ENCODE assay signal across 30 cellular contexts in genomic region chrX:50456712-50457484, GRCh38. TPM values are rescaled to one million over a fixed set of nuclear protein-coding genes. Genes with fewer than 3 reads are reported as not detected.
DNase-seq lines count a peak whose midpoint lies in the region; ATAC-seq, FAIRE-seq and TF ChIP-seq lines count a peak whose summit lies in the region.
"Had no signal": no experiment of that assay in that cellular context is flagged by ENCODE, and none has a peak within 500 bp of the region (broad histone marks: within the 10 kb centered on the region; RNA-seq: fewer than 3 reads in every experiment).

No MANE protein-coding gene starts in this region.

- H3K9ac ChIP-seq in H1 (replicated peaks in 1 of 4; ENCODE audit: extremely low read depth in 1 of 4, low read depth in 3 of 4, low read length in 3 of 4): no peak overlapping the region

- no peaks in the 10 kb centered on the region for H3K23me2 ChIP-seq in H1 (ENCODE audit: low read depth, low read length)

- no peak overlapping the region for H3K4me3 Mint-ChIP-seq in T-helper 2 cell treated with Interferon-gamma antibody and Interleukin-4, amounts not matched to agents 5 μg/mL and 100 μg/mL, for 36 hours
- H3K4me3 Mint-ChIP-seq: activated CD4-positive, alpha-beta memory T cell treated with anti-CD3 and anti-CD28 coated beads for 36 hours; CD4-positive, alpha-beta memory T cell; stimulated activated naive B cell treated with anti-CD40 and anti-IgM and Interleukin-4, amounts not matched to agents 10 μg/mL and 1 μg/mL and 100 μg/mL, for 72 hours had no signal

- H3K36me3 ChIP-seq in BE2C: no peaks in the 10 kb centered on the region
- no peaks in the 10 kb centered on the region for H3K36me3 ChIP-seq in H1 (ENCODE audit: control insufficient read depth in 2 of 4, insufficient read depth in 4 of 4, low read length in 3 of 4)
- H3K36me3 ChIP-seq: brain microvascular endothelial cell, left lung, MG63, thoracic aorta, WERI-Rb-1 had no signal

- no peak overlapping the region for H3K4ac ChIP-seq in H1 (replicated peaks; ENCODE audit: insufficient read length, low read depth, low read length)

- TF ChIP-seq RAD21 in H1 (IDR thresholded peaks at IDR 0.05 in 1 of 2, conservative IDR thresholded peaks at IDR 0.05 in 1 of 2; ENCODE audit: low read depth in 2 of 2, low read length in 2 of 2): no peak; a peak in 1 of 4 replicates

- no peak overlapping the region for H3K23ac ChIP-seq in H1 (ENCODE audit: insufficient read length)

- H3K4me1 ChIP-seq in BE2C (no peaks in the 10 kb centered on the region), H1 (replicated peaks in 1 of 4; ENCODE audit: control insufficient read depth in 3 of 4, insufficient read depth in 4 of 4, low read length in 3 of 4) (peaks cover 0 to 15% (median 2%) of the 10 kb centered on the region in 4 experiments; a peak in 2 of 7 replicates)
- H3K4me1 ChIP-seq: left lung had no signal

- CTCF ChIA-PET in H1 (lab: Charles Lee; ENCODE audit: partially characterized antibody): interaction anchor here (1.1 to 2.7 kb wide), 2 partner anchors 8 to 19 kb away, joined by 6 to 16 read pairs; no protein-coding TSS in a partner anchor

- no peaks in the 10 kb centered on the region for H3K9me3 Mint-ChIP-seq in T-helper 2 cell treated with Interferon-gamma antibody and Interleukin-4, amounts not matched to agents 5 μg/mL and 100 μg/mL, for 36 hours
- H3K9me3 Mint-ChIP-seq: activated CD4-positive, alpha-beta memory T cell treated with anti-CD3 and anti-CD28 coated beads for 36 hours; CD4-positive, alpha-beta memory T cell; stimulated activated naive B cell treated with anti-CD40 and anti-IgM and Interleukin-4, amounts not matched to agents 10 μg/mL and 1 μg/mL and 100 μg/mL, for 72 hours had no signal

- H2BK12ac ChIP-seq in H1 (ENCODE audit: low read depth, low read length): no peak overlapping the region

- POLR2A ChIA-PET in H1 (lab: Charles Lee; ENCODE audit: partially characterized antibody): interaction anchor here (1.3 kb wide), 1 partner anchor 1877 kb away, joined by 3 read pairs; no protein-coding TSS in a partner anchor

- TF ChIP-seq CTCF in BE2C (IDR thresholded peaks at IDR 0.05; ENCODE audit: low read depth, low read length) (peak; percentile 35), H1 (IDR thresholded peaks at IDR 0.05; ENCODE audit: control extremely low read depth in 1 of 3, insufficient read depth in 1 of 3, low read depth in 1 of 3, low read length in 3 of 3) (peak in 1 of 3 experiments; percentile 15; a peak in 2 of 4 replicates)

- no peak overlapping the region for H2BK120ac ChIP-seq in H1 (replicated peaks; ENCODE audit: low read depth, low read length)

- H3K27ac ChIP-seq in H1 (ENCODE audit: low read depth, low read length): no peak overlapping the region
- H3K27ac ChIP-seq: brain microvascular endothelial cell, hepatocyte, left lung, thoracic aorta, WERI-Rb-1 had no signal

- H3K9me3 ChIP-seq in BE2C: no peaks in the 10 kb centered on the region
- H3K9me3 ChIP-seq in H1 (ENCODE audit: insufficient read depth in 2 of 2, low read depth in 1 of 2, low read length in 1 of 2): no peaks in the 10 kb centered on the region
- H3K9me3 ChIP-seq: left lung, MG63, thoracic aorta had no signal

- no peak overlapping the region for H2AFZ ChIP-seq in H1 (ENCODE audit: low read length)
- H2AFZ ChIP-seq: hepatocyte had no signal

- no peak overlapping the region for H3K4me3 ChIP-seq in BE2C (ENCODE audit: low read depth, low read length)
- no peak overlapping the region for H3K4me3 ChIP-seq in H1 (ENCODE audit: extremely low read depth in 1 of 4, insufficient read depth in 2 of 4, low read depth in 3 of 4, low read length in 4 of 4)
- H3K4me3 ChIP-seq: hepatocyte, left lung, MG63, thoracic aorta had no signal

- no peak for TF ChIP-seq EP300 in H1 (IDR thresholded peaks at IDR 0.05; ENCODE audit: borderline replicate concordance in 1 of 2, low read depth in 2 of 2, low read length in 2 of 2)

- no peak overlapping the region for H2AK5ac ChIP-seq in H1 (ENCODE audit: low read depth, low read length)

- no peaks in the 10 kb centered on the region for H3K79me1 ChIP-seq in H1 (ENCODE audit: low read depth, low read length)

- no peaks in the 10 kb centered on the region for H3K4me1 Mint-ChIP-seq in T-helper 2 cell treated with Interferon-gamma antibody and Interleukin-4, amounts not matched to agents 5 μg/mL and 100 μg/mL, for 36 hours (ENCODE audit: low read depth)
- H3K4me1 Mint-ChIP-seq: CD4-positive, alpha-beta memory T cell; stimulated activated naive B cell treated with anti-CD40 and anti-IgM and Interleukin-4, amounts not matched to agents 10 μg/mL and 1 μg/mL and 100 μg/mL, for 72 hours had no signal

- H3K27ac Mint-ChIP-seq in T-helper 2 cell treated with Interferon-gamma antibody and Interleukin-4, amounts not matched to agents 5 μg/mL and 100 μg/mL, for 36 hours: no peak overlapping the region
- H3K27ac Mint-ChIP-seq: activated CD4-positive, alpha-beta memory T cell treated with anti-CD3 and anti-CD28 coated beads for 36 hours; CD4-positive, alpha-beta memory T cell; stimulated activated naive B cell treated with anti-CD40 and anti-IgM and Interleukin-4, amounts not matched to agents 10 μg/mL and 1 μg/mL and 100 μg/mL, for 72 hours had no signal

- no peaks in the 10 kb centered on the region for H3K27me3 ChIP-seq in BE2C
- H3K27me3 ChIP-seq in H1 (replicated peaks in 1 of 4; ENCODE audit: control insufficient read depth in 3 of 4, extremely low read depth in 1 of 4, insufficient read depth in 3 of 4, low read length in 3 of 4): no peaks in the 10 kb centered on the region
- H3K27me3 ChIP-seq: brain microvascular endothelial cell, hepatocyte, MG63 had no signal

- no peak overlapping the region for H3K14ac ChIP-seq in H1 (ENCODE audit: insufficient read length)

- H2BK15ac ChIP-seq in H1 (ENCODE audit: low read length): no peak overlapping the region

- peak; percentile 71 for FAIRE-seq in H1 (lab: Jason Lieb, UNC)
- FAIRE-seq: frontal cortex, GM12892, RCC 7860 had no signal

- H4K20me1 ChIP-seq in H1 (replicated peaks in 1 of 2; ENCODE audit: control insufficient read depth in 1 of 2, insufficient read depth in 2 of 2, low read length in 2 of 2): no peaks in the 10 kb centered on the region

- no peak overlapping the region for H2BK5ac ChIP-seq in H1 (ENCODE audit: low read depth, low read length)

- no peak for TF ChIP-seq POLR2A in H1 (IDR thresholded peaks at IDR 0.05; ENCODE audit: control extremely low read depth in 1 of 2, low read depth in 2 of 2, low read length in 2 of 2)

- H3K36me3 Mint-ChIP-seq in T-helper 2 cell treated with Interferon-gamma antibody and Interleukin-4, amounts not matched to agents 5 μg/mL and 100 μg/mL, for 36 hours (ENCODE audit: low read depth): no peaks in the 10 kb centered on the region
- H3K36me3 Mint-ChIP-seq: activated CD4-positive, alpha-beta memory T cell treated with anti-CD3 and anti-CD28 coated beads for 36 hours; CD4-positive, alpha-beta memory T cell; stimulated activated naive B cell treated with anti-CD40 and anti-IgM and Interleukin-4, amounts not matched to agents 10 μg/mL and 1 μg/mL and 100 μg/mL, for 72 hours had no signal

- ATAC-seq in GM19455 (IDR thresholded peaks at IDR 0.05; ENCODE audit: unreplicated experiment): no peak
- ATAC-seq: esophagus mucosa; left lung; stimulated activated naive B cell treated with anti-CD40 and anti-IgM and Interleukin-4, amounts not matched to agents 10 μg/mL and 1 μg/mL and 100 μg/mL, for 72 hours had no signal

- H3K4me2 ChIP-seq in H1 (ENCODE audit: insufficient read depth in 1 of 2, low read depth in 2 of 2, low read length in 2 of 2): no peak overlapping the region
- H3K4me2 ChIP-seq: hepatocyte had no signal

- H3K18ac ChIP-seq in H1 (ENCODE audit: extremely low read depth, low read length): peak overlapping the region; percentile 60

- WGBS in H1 (ENCODE audit: extremely low coverage in 1 of 2, insufficient coverage in 1 of 2, insufficient read length in 1 of 2, insufficient replicate concordance in 2 of 2, low coverage in 1 of 2, low lambda C conversion rate in 2 of 2, missing lambda C conversion rate in 1 of 2), 2 experiments: 81% methylated on average over 6 of the region's 6 CpGs; no CpG with 5 or more reads in 1 of the 2 experiments

- H4K5ac ChIP-seq in H1 (ENCODE audit: insufficient read length, low read depth, low read length): no peak overlapping the region

- H3K79me2 ChIP-seq in H1 (ENCODE audit: control insufficient read depth in 1 of 2, insufficient read depth in 2 of 2, low read length in 2 of 2): no peaks in the 10 kb centered on the region
- H3K79me2 ChIP-seq: hepatocyte had no signal

- H4K8ac ChIP-seq in H1 (ENCODE audit: extremely low read depth, insufficient read depth, low read length): no peak overlapping the region

- H4K91ac ChIP-seq in H1 (replicated peaks; ENCODE audit: insufficient read length, low read length): no peak overlapping the region

- H3K56ac ChIP-seq in H1 (replicated peaks; ENCODE audit: insufficient read length, low read depth, low read length): no peak overlapping the region

- DNase-seq in BE2C: no peak
- peak; percentile 4 for DNase-seq in H4 (ENCODE audit: low spot score)
- DNase-seq in NOMO-1 (lab: John Stamatoyannopoulos, UW; ENCODE audit: unreplicated experiment in 2 of 2): peak; percentile 69 to 93
- DNase-seq in H1 (ENCODE audit: low read depth in 1 of 2, low spot score in 2 of 2): no peak
- DNase-seq in DMS53 treated with DMSO at 0.1 percent for 48 hours (lab: John Stamatoyannopoulos, UW; ENCODE audit: unreplicated experiment): no peak
- no peak for DNase-seq in EL
- DNase-seq in T-helper 2 cell treated with Interferon-gamma antibody and Interleukin-4, amounts not matched to agents 5 μg/mL and 100 μg/mL, for 36 hours (ENCODE audit: low spot score): no peak
- DNase-seq: activated CD4-positive, alpha-beta memory T cell treated with anti-CD3 and anti-CD28 coated beads for 36 hours; activated effector memory CD4-positive, alpha-beta T cell treated with anti-CD3 and anti-CD28 coated beads, Interleukin-2, amount 50 U/mL, for 16 hours; brain microvascular endothelial cell; CD4-positive, alpha-beta memory T cell; effector CD8-positive, alpha-beta T cell; GDM1; left lung; MG63; NCI-H187; NCI-H774; stimulated activated CD4-positive, alpha-beta T cell treated with anti-CD3 and anti-CD28 coated beads, Interleukin-1b, Interleukin-23, amount 100 ng/mL, for 48 hours; stimulated activated naive B cell treated with anti-CD40 and anti-IgM and Interleukin-4, amounts not matched to agents 10 μg/mL and 1 μg/mL and 100 μg/mL, for 72 hours; T-helper 2 cell; WERI-Rb-1 had no signal

- peaks cover 10% of the 10 kb centered on the region for H3K27me3 Mint-ChIP-seq in T-helper 2 cell treated with Interferon-gamma antibody and Interleukin-4, amounts not matched to agents 5 μg/mL and 100 μg/mL, for 36 hours (ENCODE audit: low read depth)

- H2BK20ac ChIP-seq in H1 (ENCODE audit: low read length): no peak overlapping the region

RNA-seq across cellular contexts. Expression of gene DGKK, which starts 13.7 kb away (rescaled TPM):
- polyA plus RNA-seq in BE2C (2012; ENCODE audit: insufficient read depth, insufficient read length, low read depth): 1.0 TPM
- total RNA-seq in H4 (2014; rRNA removed; shearing (Covaris generic)): not detected in 2 replicates
- 17.7 and 19.2 TPM in 2 replicates for total RNA-seq in H1 (2021; fragmentation: NEBNext Ultra II Directional; extraction: Animal tissue kit (Norgen Biotek cat#: 25700))
- polyA plus RNA-seq in H1 (2011; rRNA removed): 3.2 and 4.9 TPM in 2 replicates
- polyA plus RNA-seq in H1 (2011; cell fraction: cytosol; rRNA removed): 4.1 TPM
- polyA plus RNA-seq in H1 (2011; cell fraction: nucleus; rRNA removed): 3.9 TPM
- 5.6 to 10.5 TPM (median 7.3 TPM) in 4 replicates for polyA plus RNA-seq in H1 (2012, experiment 1 of 2)
- 0.81 TPM for polyA plus RNA-seq in H1 (2012, experiment 2 of 2)
- 9.8 TPM for polyA plus RNA-seq in H1 (2013, experiment 1 of 2)
- 9.7 TPM for polyA plus RNA-seq in H1 (2013, experiment 2 of 2)
- 10.3 and 14.2 TPM in 2 replicates for polyA minus RNA-seq in H1 (2011; rRNA and poly(A)+ RNA removed)
- 6.9 TPM for polyA minus RNA-seq in H1 (2011; cell fraction: cytosol; rRNA and poly(A)+ RNA removed)
- polyA minus RNA-seq in H1 (2011; cell fraction: nucleus; rRNA and poly(A)+ RNA removed): 8.7 TPM
- total RNA-seq: activated CD4-positive, alpha-beta memory T cell treated with anti-CD3 and anti-CD28 coated beads for 36 hours; CD4-positive, alpha-beta memory T cell; esophagus mucosa; posterior vena cava; skeletal muscle tissue; thoracic aorta had no signal
- polyA plus RNA-seq: CD4-positive, alpha-beta memory T cell; hepatocyte had no signal

Comparison
In these comparisons a context has a peak if more than half of its experiments do, and no peak if none do; other contexts are left out.
1. DNase-seq: peak in H4 (single experiment) and NOMO-1 (2 of 2); none in BE2C (single experiment), H1 (0 of 2), DMS53 treated with DMSO at 0.1 percent for 48 hours (single experiment), EL (single experiment) and T-helper 2 cell treated with Interferon-gamma antibody and Interleukin-4, amounts not matched to agents 5 μg/mL and 100 μg/mL, for 36 hours (single experiment).
2. RNA of gene DGKK, which starts 13.7 kb away (total RNA-seq): 17.7 to 19.2 TPM in H1; not detected in H4; every median in the first group is over 10 times any median in the second.